In the genomic region with DNA sequence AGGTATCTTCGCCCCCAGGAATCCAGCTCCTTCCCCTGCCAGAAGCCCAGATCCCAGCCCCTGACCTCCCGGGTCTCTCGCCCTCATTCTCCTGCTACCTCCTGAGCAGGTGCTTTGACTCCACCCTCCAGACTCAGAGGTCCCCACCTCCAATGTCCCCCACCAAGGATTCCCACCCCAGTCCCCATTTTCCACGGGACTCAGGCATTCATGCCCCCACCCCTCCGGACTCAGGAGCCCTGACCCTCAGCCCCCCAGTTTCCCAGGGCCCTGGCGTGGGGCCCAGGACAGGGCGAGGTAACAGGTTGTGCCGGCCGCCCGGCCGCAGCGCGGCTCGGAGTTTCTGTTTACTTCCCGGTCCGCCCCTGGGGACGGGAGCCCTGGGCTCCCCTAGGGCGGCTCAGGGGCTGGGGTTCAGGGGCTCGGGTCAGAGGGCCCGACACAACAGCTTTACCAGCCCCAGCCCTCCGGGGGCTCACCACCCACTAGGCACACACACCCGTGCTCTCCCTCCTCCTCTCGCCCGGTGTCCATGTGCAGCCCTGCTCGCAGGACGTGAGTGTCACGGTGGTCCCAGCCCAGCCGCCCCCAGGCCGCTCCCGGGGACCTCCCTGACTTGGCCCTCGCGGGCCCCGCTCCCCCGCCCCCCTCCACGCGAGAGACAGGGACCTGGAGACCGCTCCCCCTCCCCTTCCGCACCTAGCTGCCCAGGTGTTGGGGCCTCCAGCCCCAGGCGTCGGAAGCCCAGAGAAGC, we compare ENCODE assay signal across 10 cellular contexts. TPM values are rescaled to one million over a fixed set of nuclear protein-coding genes. Genes with fewer than 3 reads are reported as not detected.
DNase-seq lines count a peak whose midpoint lies in the region; ATAC-seq, FAIRE-seq and TF ChIP-seq lines count a peak whose summit lies in the region.
"Had no signal": no experiment of that assay in that cellular context is flagged by ENCODE, and none has a peak within 500 bp of the region (broad histone marks: within the 10 kb centered on the region; RNA-seq: fewer than 3 reads in every experiment).

No MANE protein-coding gene starts in this region.

- no peaks in the 10 kb centered on the region for H3K9me3 Mint-ChIP-seq in Caco-2 (ENCODE audit: unreplicated experiment)
- no peaks in the 10 kb centered on the region for H3K9me3 Mint-ChIP-seq in glutamatergic neuron (ENCODE audit: unreplicated experiment)

- H3K27ac Mint-ChIP-seq in Caco-2 (ENCODE audit: unreplicated experiment) (peak overlapping the region; percentile 35), glutamatergic neuron (ENCODE audit: unreplicated experiment) (no peak overlapping the region)

- in situ Hi-C loops in GM12878 (cut with MboI) = no loop called here

- H3K4me3 ChIP-seq in Caco-2 (ENCODE audit: low read depth, low read length) (peak overlapping the region; percentile 67), GM12878 (no peak overlapping the region), mucosa of rectum (ENCODE audit: low read length in 2 of 2) (peak overlapping the region; percentile 69 to 74)
- H3K4me3 ChIP-seq: adrenal gland had no signal

- DNase-seq in Caco-2 = peak in 1 of 2 experiments; percentile 36
- DNase-seq in GM12878 (ENCODE audit: low read depth, low spot score) = no peak
- no peak for DNase-seq in glutamatergic neuron
- DNase-seq in amniotic stem cell (lab: John Stamatoyannopoulos, UW) = no peak
- DNase-seq in central memory CD4-positive, alpha-beta T cell = no peak
- DNase-seq: DMS79, OCI-M1 had no signal

- H3K27me3 ChIP-seq in Caco-2 (replicated peaks; ENCODE audit: control insufficient read depth, insufficient read depth, low read length) (no peaks in the 10 kb centered on the region), GM12878 (replicated peaks in 1 of 2; ENCODE audit: control insufficient read depth in 2 of 2, insufficient read depth in 2 of 2, low read length in 1 of 2) (peaks cover 8 to 17% of the 10 kb centered on the region in 2 experiments; a peak in 3 of 4 replicates), mucosa of rectum (ENCODE audit: control insufficient read depth in 2 of 2, insufficient read depth in 2 of 2, low read length in 2 of 2) (peaks cover 14 to 23% of the 10 kb centered on the region in 2 donors)

- H3K4me3 Mint-ChIP-seq in Caco-2 (ENCODE audit: unreplicated experiment) (peak overlapping the region; percentile 73), glutamatergic neuron (ENCODE audit: unreplicated experiment) (no peak overlapping the region)

- POLR2A ChIA-PET in Caco-2 (lab: Charles Lee) = interaction anchor here (1.3 kb wide), 1 partner anchor 16 kb away, joined by 3 read pairs; a partner anchor contains a TSS
- POLR2A ChIA-PET in GM12878 (lab: Charles Lee) = no interaction called here

- H3K27ac ChIP-seq in GM12878 (ENCODE audit: control insufficient read depth, insufficient read depth) (no peak overlapping the region), mucosa of rectum (ENCODE audit: low read depth in 2 of 2, low read length in 2 of 2) (peak overlapping the region; percentile 82 to 86)
- H3K27ac ChIP-seq: adrenal gland had no signal

- CTCF ChIA-PET in Caco-2 (lab: Charles Lee) = interaction anchor here (0.6 kb wide), 1 partner anchor 16 kb away, joined by 4 read pairs; a partner anchor contains a TSS
- CTCF ChIA-PET in GM12878 (lab: Yijun Ruan, JAX) = interaction anchor here (8.9 to 18.2 kb wide), 2 partner anchors 31 to 92 kb away, joined by 143 to 421 read pairs; no protein-coding TSS in a partner anchor

- no peak overlapping the region for H3K4me2 ChIP-seq in GM12878 (ENCODE audit: control insufficient read depth, insufficient read depth)

- BruUV-seq in Caco-2 (replicated peaks; lab: Mats Ljungman, UMichigan) (no TSS peak), GM12878 (replicated peaks; lab: Mats Ljungman, UMichigan) (no TSS peak)

- intact Hi-C loops in Caco-2 (cut with micrococcal nuclease; ENCODE audit: unreplicated experiment) (no loop called here), GM12878 (cut with micrococcal nuclease; ENCODE audit: unreplicated experiment) (no loop called here)

- H3K4me1 Mint-ChIP-seq in Caco-2 (ENCODE audit: low read depth, unreplicated experiment) = no peaks in the 10 kb centered on the region
- H3K4me1 Mint-ChIP-seq in glutamatergic neuron (ENCODE audit: low read depth, unreplicated experiment) = peaks cover 5% of the 10 kb centered on the region

- no peaks in the 10 kb centered on the region for H3K36me3 ChIP-seq in Caco-2 (ENCODE audit: control insufficient read depth, insufficient read depth, low read length)
- H3K36me3 ChIP-seq in GM12878 (ENCODE audit: control insufficient read depth in 2 of 2, insufficient read depth in 2 of 2, low read length in 1 of 2) = no peaks in the 10 kb centered on the region
- H3K36me3 ChIP-seq in mucosa of rectum (ENCODE audit: control insufficient read depth in 2 of 2, insufficient read depth in 2 of 2, low read length in 2 of 2) = no peaks in the 10 kb centered on the region
- H3K36me3 ChIP-seq: adrenal gland had no signal

- FAIRE-seq in GM12878 (lab: Jason Lieb, UNC) = no peak

- TF ChIP-seq EP300 in GM12878 (IDR thresholded peaks at IDR 0.05; ENCODE audit: borderline replicate concordance in 1 of 2, control insufficient read depth in 1 of 2, low read depth in 2 of 2, low read length in 2 of 2) = no peak

- TF ChIP-seq RAD21 in GM12878 (IDR thresholded peaks at IDR 0.05; ENCODE audit: insufficient read depth, low read depth, low read length) = no peak

- ATAC-seq in GM12878 = no peak
- ATAC-seq: activated CD4-positive, CD25-positive, alpha-beta regulatory T cell treated with anti-CD3 and anti-CD28 coated beads, Interleukin-2, amount 50 U/mL, for 24 hours had no signal

- H3K27me3 Mint-ChIP-seq in Caco-2 (ENCODE audit: insufficient read depth, unreplicated experiment) (no peaks in the 10 kb centered on the region), glutamatergic neuron (ENCODE audit: unreplicated experiment) (peaks cover 19% of the 10 kb centered on the region)

- RAD21 ChIA-PET in GM12878 (lab: Charles Lee; ENCODE audit: unreplicated experiment) = no interaction called here

- H3K4me1 ChIP-seq in Caco-2 (peaks cover 4% of the 10 kb centered on the region), GM12878 (ENCODE audit: control insufficient read depth, insufficient read depth, low read length) (peaks cover 6% of the 10 kb centered on the region), mucosa of rectum (ENCODE audit: control insufficient read depth in 2 of 2, insufficient read depth in 2 of 2, low read length in 2 of 2) (peaks cover 22 to 33% of the 10 kb centered on the region in 2 donors)
- H3K4me1 ChIP-seq: adrenal gland had no signal

- whole genome bisulfite sequencing in GM12878 (ENCODE audit: insufficient coverage, insufficient replicate concordance, low lambda C conversion rate, missing lambda C conversion rate) = 1% methylated on average over 23 of the region's 40 CpGs

- SMC1A ChIA-PET in GM12878 (lab: Charles Lee; ENCODE audit: uncharacterized antibody, unreplicated experiment) = no interaction called here

- H3K36me3 Mint-ChIP-seq in Caco-2 (ENCODE audit: insufficient read depth, unreplicated experiment) (peaks cover 6% of the 10 kb centered on the region), glutamatergic neuron (ENCODE audit: unreplicated experiment) (no peaks in the 10 kb centered on the region)

- no peak for TF ChIP-seq POLR2A in GM12878 (IDR thresholded peaks at IDR 0.05; ENCODE audit: low read depth, low read length)

- H3K9ac ChIP-seq in GM12878 (ENCODE audit: control insufficient read depth, insufficient read depth, low read length) = no peak overlapping the region
- peak overlapping the region; percentile 61 to 83 for H3K9ac ChIP-seq in mucosa of rectum (ENCODE audit: low read depth in 1 of 2, low read length in 2 of 2)

- no peak for TF ChIP-seq CTCF in Caco-2 (IDR thresholded peaks at IDR 0.05; ENCODE audit: insufficient read depth in 1 of 2, low read depth in 1 of 2, low read length in 1 of 2, severe bottlenecking in 1 of 2, unreplicated experiment in 1 of 2)
- no peak for TF ChIP-seq CTCF in GM12878 (IDR thresholded peaks at IDR 0.05 in 2 of 3, conservative IDR thresholded peaks at IDR 0.05 in 1 of 3; ENCODE audit: control insufficient read depth in 2 of 3, extremely low read depth in 1 of 3, insufficient read depth in 1 of 3, low read depth in 3 of 3, low read length in 3 of 3)
- no peak for TF ChIP-seq CTCF in glutamatergic neuron (IDR thresholded peaks at IDR 0.05; ENCODE audit: partially characterized antibody, unreplicated experiment)

- no peaks in the 10 kb centered on the region for H3K9me3 ChIP-seq in Caco-2
- no peaks in the 10 kb centered on the region for H3K9me3 ChIP-seq in GM12878 (replicated peaks; ENCODE audit: control insufficient read depth, insufficient read depth, low read length)
- H3K9me3 ChIP-seq in mucosa of rectum (ENCODE audit: control insufficient read depth in 2 of 2, low read length in 2 of 2) = no peaks in the 10 kb centered on the region
- H3K9me3 ChIP-seq: adrenal gland had no signal

- no peaks in the 10 kb centered on the region for H3K79me2 ChIP-seq in GM12878 (ENCODE audit: control insufficient read depth, insufficient read depth, low read length)

- no peaks in the 10 kb centered on the region for H4K20me1 ChIP-seq in GM12878 (ENCODE audit: control insufficient read depth, insufficient read depth)

- no peak overlapping the region for H2AFZ ChIP-seq in GM12878 (ENCODE audit: control insufficient read depth, low read depth, low read length)

RNA-seq across cellular contexts. Expression of a gene that starts 0.6 kb away (rescaled TPM):
- 10.6 and 11.1 TPM in 2 replicates for total RNA-seq in Caco-2 (2022)
- total RNA-seq in GM12878 (2013; cell fraction: nucleolus; rRNA removed) = not detected in 2 replicates
- total RNA-seq in GM12878 (2014; rRNA removed) = not detected in 2 replicates
- not detected in 2 replicates for total RNA-seq in GM12878 (2014; rRNA removed; fragmentation: Illumina TruSeq; extraction: Trizol)
- not detected in 2 replicates for total RNA-seq in GM12878 (2021)
- 0.14 TPM for polyA plus RNA-seq in GM12878 (2011; ENCODE audit: low read depth)
- polyA plus RNA-seq in GM12878 (2011; rRNA removed) = not detected in 2 replicates
- 0.01 TPM in 1 of 2 replicates, not detected in the other for polyA plus RNA-seq in GM12878 (2011; cell fraction: cytosol; rRNA removed)
- not detected in 2 replicates for polyA plus RNA-seq in GM12878 (2011; cell fraction: nucleus; rRNA removed)
- 0.20 and 0.36 TPM in 2 replicates for polyA plus RNA-seq in GM12878 (2012)
- polyA plus RNA-seq in GM12878 (2014; fragmentation: Illumina TruSeq; extraction: Trizol) = not detected in 2 replicates
- polyA plus RNA-seq in GM12878 (2014; fragmentation: Nextera tagmentation; extraction: Ambion mirVana) = not detected
- polyA plus RNA-seq in GM12878 (2014; rRNA removed) = not detected in 2 replicates
- not detected for polyA plus RNA-seq in GM12878 (2016; fragmentation: Nextera tagmentation; extraction: Ambion mirVana)
- polyA minus RNA-seq in GM12878 (2011; rRNA and poly(A)+ RNA removed) = not detected in 2 replicates
- polyA minus RNA-seq in GM12878 (2011; cell fraction: cytosol; rRNA and poly(A)+ RNA removed) = not detected in 2 replicates
- polyA minus RNA-seq in GM12878 (2011; cell fraction: nucleus; rRNA and poly(A)+ RNA removed) = not detected in 2 replicates
- not detected for total RNA-seq in glutamatergic neuron (ENCODE audit: unreplicated experiment)

RNA-seq across cellular contexts. Expression of a gene that starts 10.2 kb away (rescaled TPM):
- total RNA-seq in Caco-2 (2022) (0.11 and 0.14 TPM in 2 replicates), GM12878 (2014; rRNA removed) (0.11 and 0.33 TPM in 2 replicates), GM12878 (2014; rRNA removed; fragmentation: Illumina TruSeq; extraction: Trizol) (0.18 and 0.31 TPM in 2 replicates), GM12878 (2021) (0.31 and 0.35 TPM in 2 replicates), glutamatergic neuron (ENCODE audit: unreplicated experiment) (not detected)
- total RNA-seq in GM12878 (2013; cell fraction: nucleolus; rRNA removed) = 0.19 and 0.24 TPM in 2 replicates
- not detected for polyA plus RNA-seq in GM12878 (2011; ENCODE audit: low read depth)
- polyA plus RNA-seq in GM12878 (2011; rRNA removed) (0.01 and 0.03 TPM in 2 replicates), GM12878 (2014; fragmentation: Illumina TruSeq; extraction: Trizol) (0.06 TPM in 1 of 2 replicates, not detected in the other), GM12878 (2014; fragmentation: Nextera tagmentation; extraction: Ambion mirVana) (under 1 TPM in 1 of 2 experiments, not detected in 1; 0.04 TPM), GM12878 (2014; rRNA removed) (0.35 and 0.39 TPM in 2 replicates), GM12878 (2016; fragmentation: Nextera tagmentation; extraction: Ambion mirVana) (under 1 TPM; 0.13 to 0.36 TPM)
- 0.01 and 0.05 TPM in 2 replicates for polyA plus RNA-seq in GM12878 (2011; cell fraction: cytosol; rRNA removed)
- 0.42 and 0.53 TPM in 2 replicates for polyA plus RNA-seq in GM12878 (2011; cell fraction: nucleus; rRNA removed)
- 0.83 and 1.1 TPM in 2 replicates for polyA plus RNA-seq in GM12878 (2012)
- 0.07 and 0.67 TPM in 2 replicates for polyA minus RNA-seq in GM12878 (2011; rRNA and poly(A)+ RNA removed)
- polyA minus RNA-seq in GM12878 (2011; cell fraction: cytosol; rRNA and poly(A)+ RNA removed) = 0.27 TPM in 1 of 2 replicates, not detected in the other
- polyA minus RNA-seq in GM12878 (2011; cell fraction: nucleus; rRNA and poly(A)+ RNA removed) = 0.60 and 0.67 TPM in 2 replicates

RNA-seq across cellular contexts. Expression of a gene that starts 12.3 kb away (rescaled TPM):
- total RNA-seq in Caco-2 (2022) = 46.0 and 48.0 TPM in 2 replicates
- total RNA-seq in GM12878 (2013; cell fraction: nucleolus; rRNA removed) = 8.7 and 11.1 TPM in 2 replicates
- total RNA-seq in GM12878 (2014; rRNA removed) = 21.6 and 28.5 TPM in 2 replicates
- 15.1 and 15.9 TPM in 2 replicates for total RNA-seq in GM12878 (2014; rRNA removed; fragmentation: Illumina TruSeq; extraction: Trizol)
- 31.6 and 33.1 TPM in 2 replicates for total RNA-seq in GM12878 (2021)
- 12.2 TPM for polyA plus RNA-seq in GM12878 (2011; ENCODE audit: low read depth)
- 15.5 and 27.3 TPM in 2 replicates for polyA plus RNA-seq in GM12878 (2011; rRNA removed)
- polyA plus RNA-seq in GM12878 (2011; cell fraction: cytosol; rRNA removed) = 46.8 and 56.3 TPM in 2 replicates
- polyA plus RNA-seq in GM12878 (2011; cell fraction: nucleus; rRNA removed) = 79.2 and 92.0 TPM in 2 replicates
- 21.6 and 22.1 TPM in 2 replicates for polyA plus RNA-seq in GM12878 (2012)
- polyA plus RNA-seq in GM12878 (2014; fragmentation: Illumina TruSeq; extraction: Trizol) = 4.8 and 14.3 TPM in 2 replicates
- 1 to 10 TPM; 1.0 to 2.4 TPM for polyA plus RNA-seq in GM12878 (2014; fragmentation: Nextera tagmentation; extraction: Ambion mirVana)
- 31.7 and 35.2 TPM in 2 replicates for polyA plus RNA-seq in GM12878 (2014; rRNA removed)
- polyA plus RNA-seq in GM12878 (2016; fragmentation: Nextera tagmentation; extraction: Ambion mirVana) = 10 to 100 TPM; 53.7 to 54.4 TPM
- polyA minus RNA-seq in GM12878 (2011; rRNA and poly(A)+ RNA removed) = 24.2 and 39.7 TPM in 2 replicates
- 15.9 and 22.9 TPM in 2 replicates for polyA minus RNA-seq in GM12878 (2011; cell fraction: cytosol; rRNA and poly(A)+ RNA removed)
- 12.2 and 14.4 TPM in 2 replicates for polyA minus RNA-seq in GM12878 (2011; cell fraction: nucleus; rRNA and poly(A)+ RNA removed)
- 30.2 TPM for total RNA-seq in glutamatergic neuron (ENCODE audit: unreplicated experiment)

RNA-seq across cellular contexts. Expression of a gene that starts 12.4 kb away (rescaled TPM):
- total RNA-seq in Caco-2 (2022) (40.8 and 44.9 TPM in 2 replicates), GM12878 (2014; rRNA removed) (35.9 and 40.7 TPM in 2 replicates), GM12878 (2014; rRNA removed; fragmentation: Illumina TruSeq; extraction: Trizol) (13.7 and 14.6 TPM in 2 replicates), GM12878 (2021) (26.6 and 31.7 TPM in 2 replicates), glutamatergic neuron (ENCODE audit: unreplicated experiment) (117 TPM)
- 2.1 and 4.9 TPM in 2 replicates for total RNA-seq in GM12878 (2013; cell fraction: nucleolus; rRNA removed)
- polyA plus RNA-seq in GM12878 (2011; ENCODE audit: low read depth) = 19.7 TPM
- polyA plus RNA-seq in GM12878 (2011; rRNA removed) (6.8 and 14.3 TPM in 2 replicates), GM12878 (2014; fragmentation: Illumina TruSeq; extraction: Trizol) (4.8 and 11.5 TPM in 2 replicates), GM12878 (2014; fragmentation: Nextera tagmentation; extraction: Ambion mirVana) (10 to 100 TPM in 1 of 2 experiments, 1 to 10 TPM in 1; 2.8 to 10.2 TPM), GM12878 (2014; rRNA removed) (41.9 and 48.1 TPM in 2 replicates), GM12878 (2016; fragmentation: Nextera tagmentation; extraction: Ambion mirVana) (10 to 100 TPM; 31.4 to 42.5 TPM)
- 32.2 and 43.9 TPM in 2 replicates for polyA plus RNA-seq in GM12878 (2011; cell fraction: cytosol; rRNA removed)
- polyA plus RNA-seq in GM12878 (2011; cell fraction: nucleus; rRNA removed) = 23.6 and 24.4 TPM in 2 replicates
- polyA plus RNA-seq in GM12878 (2012) = 32.7 and 35.7 TPM in 2 replicates
- 3.3 and 14.3 TPM in 2 replicates for polyA minus RNA-seq in GM12878 (2011; rRNA and poly(A)+ RNA removed)
- polyA minus RNA-seq in GM12878 (2011; cell fraction: cytosol; rRNA and poly(A)+ RNA removed) = 14.7 and 14.8 TPM in 2 replicates
- 3.3 and 5.1 TPM in 2 replicates for polyA minus RNA-seq in GM12878 (2011; cell fraction: nucleus; rRNA and poly(A)+ RNA removed)

RNA-seq across cellular contexts. Expression of a gene that starts 16.0 kb away (rescaled TPM):
- total RNA-seq in Caco-2 (2022) (62.5 and 66.4 TPM in 2 replicates), GM12878 (2014; rRNA removed) (0.44 and 1.4 TPM in 2 replicates), GM12878 (2014; rRNA removed; fragmentation: Illumina TruSeq; extraction: Trizol) (0.28 and 0.67 TPM in 2 replicates), GM12878 (2021) (0.58 and 0.90 TPM in 2 replicates), glutamatergic neuron (ENCODE audit: unreplicated experiment) (4.2 TPM)
- 0.98 TPM in 1 of 2 replicates, not detected in the other for total RNA-seq in GM12878 (2013; cell fraction: nucleolus; rRNA removed)
- polyA plus RNA-seq in GM12878 (2011; ENCODE audit: low read depth) = not detected
- polyA plus RNA-seq in GM12878 (2011; rRNA removed) (0.62 and 1.0 TPM in 2 replicates), GM12878 (2014; fragmentation: Illumina TruSeq; extraction: Trizol) (0.35 TPM in 1 of 2 replicates, not detected in the other), GM12878 (2014; fragmentation: Nextera tagmentation; extraction: Ambion mirVana) (not detected), GM12878 (2014; rRNA removed) (0.67 and 1.7 TPM in 2 replicates), GM12878 (2016; fragmentation: Nextera tagmentation; extraction: Ambion mirVana) (1 to 10 TPM; 1.5 TPM)
- 1.2 and 1.6 TPM in 2 replicates for polyA plus RNA-seq in GM12878 (2011; cell fraction: cytosol; rRNA removed)
- 2.9 and 3.5 TPM in 2 replicates for polyA plus RNA-seq in GM12878 (2011; cell fraction: nucleus; rRNA removed)
- 0.24 and 0.45 TPM in 2 replicates for polyA plus RNA-seq in GM12878 (2012)
- polyA minus RNA-seq in GM12878 (2011; rRNA and poly(A)+ RNA removed) = 0.51 and 1.6 TPM in 2 replicates
- 2.8 and 3.5 TPM in 2 replicates for polyA minus RNA-seq in GM12878 (2011; cell fraction: cytosol; rRNA and poly(A)+ RNA removed)
- 2.3 and 2.5 TPM in 2 replicates for polyA minus RNA-seq in GM12878 (2011; cell fraction: nucleus; rRNA and poly(A)+ RNA removed)

Comparison
In these comparisons a context has a peak if more than half of its experiments do, and no peak if none do; other contexts are left out.
1. RNA of a gene that starts 0.6 kb away (total RNA-seq): 10.6 to 11.1 TPM in Caco-2; not detected in glutamatergic neuron (single experiment) and not detected in GM12878; every median in the first group is over 10 times any median in the second.